In genomic region chr11:47377571-47378010, GRCh38 we compare ENCODE assay signal across 12 cellular contexts. TPM values are rescaled to one million over a fixed set of nuclear protein-coding genes. Genes with fewer than 3 reads are reported as not detected.
A peak's percentile ranks its signal among the peaks of the same experiment; 100 is the strongest.
DNase-seq lines count a peak whose midpoint lies in the region; ATAC-seq, FAIRE-seq and TF ChIP-seq lines count a peak whose summit lies in the region.
"Had no signal": no experiment of that assay in that cellular context is flagged by ENCODE, and none has a peak within 500 bp of the region (broad histone marks: within the 10 kb centered on the region; RNA-seq: fewer than 3 reads in every experiment).

No MANE protein-coding gene starts in this region.

- H3K4me1 ChIP-seq in OCI-LY3 (ENCODE audit: low read length), result peaks cover 22% of the 10 kb centered on the region

- H2AFZ ChIP-seq in OCI-LY3 (ENCODE audit: low read depth, low read length), result no peak overlapping the region; the same call in 1 of the 2 replicates

- peaks cover 45% of the 10 kb centered on the region for H3K4me1 Mint-ChIP-seq in stimulated activated memory B cell treated with anti-CD40 and anti-IgM and Interleukin-4, amounts not matched to agents 10 μg/mL and 1 μg/mL and 100 μg/mL, for 72 hours

- H3K27ac ChIP-seq in OCI-LY3 (ENCODE audit: low read length), result peak overlapping the region; percentile 66

- no peak for TF ChIP-seq CTCF in OCI-LY3 (IDR thresholded peaks at IDR 0.05; ENCODE audit: low read depth, low read length)

- intact Hi-C loops in left ventricle myocardium superior (cut with micrococcal nuclease), result loop anchor here (10.0 kb wide), 1 partner anchor 77 kb away; no protein-coding TSS in a partner anchor

- H3K27ac Mint-ChIP-seq in stimulated activated memory B cell treated with anti-CD40 and anti-IgM and Interleukin-4, amounts not matched to agents 10 μg/mL and 1 μg/mL and 100 μg/mL, for 72 hours, result no peak overlapping the region
- H3K27ac Mint-ChIP-seq: activated naive CD8-positive, alpha-beta T cell treated with anti-CD3 and anti-CD28 coated beads, Interleukin-2, amount 10 ng/mL, durations not matched to agents 7 days and 5 days had no signal

- peaks cover 32% of the 10 kb centered on the region for H3K79me2 ChIP-seq in OCI-LY3 (ENCODE audit: low read length)

- ATAC-seq in left ventricle myocardium superior (peak; percentile 31), HG02798 (IDR thresholded peaks at IDR 0.05; ENCODE audit: poor library complexity, unreplicated experiment) (no peak)
- ATAC-seq in stimulated activated memory B cell treated with anti-CD40 and anti-IgM and Interleukin-4, amounts not matched to agents 10 μg/mL and 1 μg/mL and 100 μg/mL, for 72 hours, result peak; percentile 44

- no peaks in the 10 kb centered on the region for H3K9me3 Mint-ChIP-seq in stimulated activated memory B cell treated with anti-CD40 and anti-IgM and Interleukin-4, amounts not matched to agents 10 μg/mL and 1 μg/mL and 100 μg/mL, for 72 hours
- H3K9me3 Mint-ChIP-seq: activated naive CD8-positive, alpha-beta T cell treated with anti-CD3 and anti-CD28 coated beads, Interleukin-2, amount 10 ng/mL, durations not matched to agents 7 days and 5 days had no signal

- no peaks in the 10 kb centered on the region for H3K27me3 ChIP-seq in OCI-LY3 (ENCODE audit: low read depth, low read length)

- no peaks in the 10 kb centered on the region for H4K20me1 ChIP-seq in OCI-LY3 (ENCODE audit: insufficient read depth, low read length)

- peaks cover 3% of the 10 kb centered on the region for H3K36me3 ChIP-seq in OCI-LY3 (replicated peaks; ENCODE audit: low read depth, low read length)

- peak overlapping the region; percentile 98 for H3K9ac ChIP-seq in OCI-LY3 (ENCODE audit: low read length)

- peak overlapping the region; percentile 92 for H3K4me2 ChIP-seq in OCI-LY3 (ENCODE audit: low read length)

- DNase-seq in GM19239 (ENCODE audit: insufficient read length, low spot score), result no peak
- DNase-seq in left ventricle myocardium superior, result no peak
- DNase-seq in activated CD4-positive, CD25-positive, alpha-beta regulatory T cell (lab: John Stamatoyannopoulos, UW), result no peak
- DNase-seq in COLO668 (lab: John Stamatoyannopoulos, UW; ENCODE audit: unreplicated experiment), result no peak
- no peak for DNase-seq in islet precursor cell
- DNase-seq: activated naive CD8-positive, alpha-beta T cell treated with anti-CD3 and anti-CD28 coated beads, Interleukin-2, amount 10 ng/mL, durations not matched to agents 7 days and 5 days had no signal

- FAIRE-seq in GM19239 (lab: Jason Lieb, UNC), result peak; percentile 55
- FAIRE-seq: urothelium cell line had no signal

- H3K9me3 ChIP-seq in OCI-LY3 (ENCODE audit: insufficient read depth, low read length), result no peaks in the 10 kb centered on the region

- no peaks in the 10 kb centered on the region for H3K27me3 Mint-ChIP-seq in stimulated activated memory B cell treated with anti-CD40 and anti-IgM and Interleukin-4, amounts not matched to agents 10 μg/mL and 1 μg/mL and 100 μg/mL, for 72 hours

- peak overlapping the region; percentile 94 for H3K4me3 ChIP-seq in OCI-LY3 (ENCODE audit: low read length)

- H3K36me3 Mint-ChIP-seq in stimulated activated memory B cell treated with anti-CD40 and anti-IgM and Interleukin-4, amounts not matched to agents 10 μg/mL and 1 μg/mL and 100 μg/mL, for 72 hours, result peaks cover 24% of the 10 kb centered on the region
- H3K36me3 Mint-ChIP-seq: activated naive CD8-positive, alpha-beta T cell treated with anti-CD3 and anti-CD28 coated beads, Interleukin-2, amount 10 ng/mL, durations not matched to agents 7 days and 5 days had no signal

- no peak overlapping the region for H3K4me3 Mint-ChIP-seq in stimulated activated memory B cell treated with anti-CD40 and anti-IgM and Interleukin-4, amounts not matched to agents 10 μg/mL and 1 μg/mL and 100 μg/mL, for 72 hours
- H3K4me3 Mint-ChIP-seq: activated naive CD8-positive, alpha-beta T cell treated with anti-CD3 and anti-CD28 coated beads, Interleukin-2, amount 10 ng/mL, durations not matched to agents 7 days and 5 days had no signal

RNA-seq across cellular contexts. Expression of gene SPI1, which starts 0.8 kb away (rescaled TPM):
- total RNA-seq in left ventricle myocardium superior, result 11.2 TPM
- total RNA-seq: lung microvascular endothelial cell, M059J had no signal

RNA-seq across cellular contexts. Expression of gene MYBPC3, which starts 25.1 kb away (rescaled TPM):
- 2,596 TPM for total RNA-seq in left ventricle myocardium superior
- total RNA-seq: lung microvascular endothelial cell, M059J had no signal

RNA-seq across cellular contexts. Expression of gene SLC39A13, which starts 30.8 kb away (rescaled TPM):
- 39.5 TPM for total RNA-seq in left ventricle myocardium superior

RNA-seq across cellular contexts. Expression of gene PSMC3, which starts 48.6 kb away (rescaled TPM):
- total RNA-seq in left ventricle myocardium superior, result 180 TPM
